Comparison of ENCODE assay signal across 26 cellular contexts in genomic region chr1:207673399-207673798, GRCh38. TPM values are rescaled to one million over a fixed set of nuclear protein-coding genes. Genes with fewer than 3 reads are reported as not detected.
DNase-seq lines count a peak whose midpoint lies in the region; ATAC-seq and TF ChIP-seq lines count a peak whose summit lies in the region.
"Had no signal": no experiment of that assay in that cellular context is flagged by ENCODE, and none has a peak within 500 bp of the region (broad histone marks: within the 10 kb centered on the region; RNA-seq: fewer than 3 reads in every experiment).

No MANE protein-coding gene starts in this region.

- H3K36me3 Mint-ChIP-seq in stimulated activated effector memory CD8-positive, alpha-beta T cell treated with anti-CD3 and anti-CD28 coated beads, Interleukin-12 subunit alpha, Interleukin-12 subunit beta, amount 100 ng/mL, for 72 hours = no peaks in the 10 kb centered on the region
- no peaks in the 10 kb centered on the region for H3K36me3 Mint-ChIP-seq in activated CD8-positive, alpha-beta memory T cell treated with anti-CD3 and anti-CD28 coated beads, Interleukin-2, amount 10 ng/mL, durations not matched to agents 7 days and 5 days
- H3K36me3 Mint-ChIP-seq: CD4-positive, alpha-beta memory T cell; IgD-negative memory B cell had no signal

- H3K9me3 Mint-ChIP-seq in stimulated activated effector memory CD8-positive, alpha-beta T cell treated with anti-CD3 and anti-CD28 coated beads, Interleukin-12 subunit alpha, Interleukin-12 subunit beta, amount 100 ng/mL, for 72 hours = no peaks in the 10 kb centered on the region
- no peaks in the 10 kb centered on the region for H3K9me3 Mint-ChIP-seq in activated CD8-positive, alpha-beta memory T cell treated with anti-CD3 and anti-CD28 coated beads, Interleukin-2, amount 10 ng/mL, durations not matched to agents 7 days and 5 days (ENCODE audit: low read depth)
- H3K9me3 Mint-ChIP-seq: CD4-positive, alpha-beta memory T cell; IgD-negative memory B cell had no signal

- H3K4me1 Mint-ChIP-seq in stimulated activated effector memory CD8-positive, alpha-beta T cell treated with anti-CD3 and anti-CD28 coated beads, Interleukin-12 subunit alpha, Interleukin-12 subunit beta, amount 100 ng/mL, for 72 hours = no peaks in the 10 kb centered on the region
- H3K4me1 Mint-ChIP-seq in activated CD8-positive, alpha-beta memory T cell treated with anti-CD3 and anti-CD28 coated beads, Interleukin-2, amount 10 ng/mL, durations not matched to agents 7 days and 5 days = no peaks in the 10 kb centered on the region

- CTCF ChIA-PET in activated CD8-positive, alpha-beta memory T cell treated with anti-CD3 and anti-CD28 coated beads, Interleukin-2, amount 10 ng/mL, durations not matched to agents 7 days and 5 days (lab: Charles Lee) = interaction anchor here (1.1 to 2.5 kb wide), 3 partner anchors 94 to 124 kb away, joined by 3 to 12 read pairs (median 3); no protein-coding TSS in a partner anchor

- H3K4me3 Mint-ChIP-seq in stimulated activated effector memory CD8-positive, alpha-beta T cell treated with anti-CD3 and anti-CD28 coated beads, Interleukin-12 subunit alpha, Interleukin-12 subunit beta, amount 100 ng/mL, for 72 hours = no peak overlapping the region
- no peak overlapping the region for H3K4me3 Mint-ChIP-seq in activated CD8-positive, alpha-beta memory T cell treated with anti-CD3 and anti-CD28 coated beads, Interleukin-2, amount 10 ng/mL, durations not matched to agents 7 days and 5 days
- H3K4me3 Mint-ChIP-seq: CD4-positive, alpha-beta memory T cell; IgD-negative memory B cell had no signal

- DNase-seq in NCI-H1417 (lab: John Stamatoyannopoulos, UW) = peak in 2 of 3 experiments; percentile 2 to 6
- no peak for DNase-seq in NCI-H1417 treated with DMSO at 0.1 percent for 48 hours (lab: John Stamatoyannopoulos, UW)
- DNase-seq in OCI-M1 (lab: John Stamatoyannopoulos, UW) = peak; percentile 53
- DNase-seq in epithelial cell of esophagus (ENCODE audit: low read depth) = peak; percentile 62
- no peak for DNase-seq in stimulated activated effector memory CD8-positive, alpha-beta T cell treated with anti-CD3 and anti-CD28 coated beads, Interleukin-12 subunit alpha, Interleukin-12 subunit beta, amount 100 ng/mL, for 72 hours (ENCODE audit: low spot score in 2 of 2)
- no peak for DNase-seq in coronary artery (ENCODE audit: low spot score)
- no peak for DNase-seq in NAMALWA (ENCODE audit: low spot score)
- no peak for DNase-seq in activated CD8-positive, alpha-beta memory T cell treated with anti-CD3 and anti-CD28 coated beads, Interleukin-2, amount 10 ng/mL, durations not matched to agents 7 days and 5 days
- DNase-seq: Caco-2; CD4-positive, alpha-beta memory T cell; DMS 273 treated with DMSO at 0.1 percent for 48 hours; DND-41; GM23248; Karpas-422; NCI-H1436; NCI-H2029; NCI-H345; NCI-H524 had no signal

- H3K27ac ChIP-seq in coronary artery = no peak overlapping the region
- H3K27ac ChIP-seq: 22Rv1; BLaER1 treated with 17β-estradiol and CSF1 and Interleukin-3, amounts not matched to agents 10 nM and 100 nM; GM23248; SJSA1 had no signal

- TF ChIP-seq CTCF in epithelial cell of esophagus (IDR thresholded peaks at IDR 0.05; ENCODE audit: insufficient read depth, low read depth, low read length, missing control alignments) (no peak), coronary artery (IDR thresholded peaks at IDR 0.05) (no peak)

- peaks cover 50% of the 10 kb centered on the region for H3K27me3 Mint-ChIP-seq in activated CD8-positive, alpha-beta memory T cell treated with anti-CD3 and anti-CD28 coated beads, Interleukin-2, amount 10 ng/mL, durations not matched to agents 7 days and 5 days

- H3K27ac Mint-ChIP-seq in stimulated activated effector memory CD8-positive, alpha-beta T cell treated with anti-CD3 and anti-CD28 coated beads, Interleukin-12 subunit alpha, Interleukin-12 subunit beta, amount 100 ng/mL, for 72 hours = no peak overlapping the region
- H3K27ac Mint-ChIP-seq in activated CD8-positive, alpha-beta memory T cell treated with anti-CD3 and anti-CD28 coated beads, Interleukin-2, amount 10 ng/mL, durations not matched to agents 7 days and 5 days = no peak overlapping the region
- H3K27ac Mint-ChIP-seq: CD4-positive, alpha-beta memory T cell; IgD-negative memory B cell had no signal

- ATAC-seq in stimulated activated effector memory CD8-positive, alpha-beta T cell treated with anti-CD3 and anti-CD28 coated beads, Interleukin-12 subunit alpha, Interleukin-12 subunit beta, amount 100 ng/mL, for 72 hours = peak; percentile 79
- no peak for ATAC-seq in activated CD8-positive, alpha-beta memory T cell treated with anti-CD3 and anti-CD28 coated beads, Interleukin-2, amount 10 ng/mL, durations not matched to agents 7 days and 5 days
- ATAC-seq: Right ventricle myocardium inferior had no signal

- H3K4me3 ChIP-seq in epithelial cell of esophagus (ENCODE audit: low read length) (no peak overlapping the region), coronary artery (no peak overlapping the region)
- H3K4me3 ChIP-seq: BLaER1 treated with 17β-estradiol and CSF1 and Interleukin-3, amounts not matched to agents 10 nM and 100 nM; GM23248; SJSA1 had no signal

RNA-seq across cellular contexts. Expression of gene CR1L, which starts 28.5 kb away (rescaled TPM):
- total RNA-seq in activated CD8-positive, alpha-beta memory T cell treated with anti-CD3 and anti-CD28 coated beads, Interleukin-2, amount 10 ng/mL, durations not matched to agents 7 days and 5 days = not detected
- total RNA-seq: Caco-2, G401, GM23248, MCF 10A, OCI-LY7, Right ventricle myocardium inferior, SJSA1 had no signal

Comparison
In these comparisons a context has a peak if more than half of its experiments do, and no peak if none do; other contexts are left out.
1. DNase-seq: peak in NCI-H1417 (2 of 3), OCI-M1 (single experiment) and epithelial cell of esophagus (single experiment); none in NCI-H1417 treated with DMSO at 0.1 percent for 48 hours (single experiment), stimulated activated effector memory CD8-positive, alpha-beta T cell treated with anti-CD3 and anti-CD28 coated beads, Interleukin-12 subunit alpha, Interleukin-12 subunit beta, amount 100 ng/mL, for 72 hours (0 of 2), coronary artery (single experiment), NAMALWA (single experiment) and activated CD8-positive, alpha-beta memory T cell treated with anti-CD3 and anti-CD28 coated beads, Interleukin-2, amount 10 ng/mL, durations not matched to agents 7 days and 5 days (single experiment).